ENCODE assay signal across 8 cellular contexts in the genomic region with DNA sequence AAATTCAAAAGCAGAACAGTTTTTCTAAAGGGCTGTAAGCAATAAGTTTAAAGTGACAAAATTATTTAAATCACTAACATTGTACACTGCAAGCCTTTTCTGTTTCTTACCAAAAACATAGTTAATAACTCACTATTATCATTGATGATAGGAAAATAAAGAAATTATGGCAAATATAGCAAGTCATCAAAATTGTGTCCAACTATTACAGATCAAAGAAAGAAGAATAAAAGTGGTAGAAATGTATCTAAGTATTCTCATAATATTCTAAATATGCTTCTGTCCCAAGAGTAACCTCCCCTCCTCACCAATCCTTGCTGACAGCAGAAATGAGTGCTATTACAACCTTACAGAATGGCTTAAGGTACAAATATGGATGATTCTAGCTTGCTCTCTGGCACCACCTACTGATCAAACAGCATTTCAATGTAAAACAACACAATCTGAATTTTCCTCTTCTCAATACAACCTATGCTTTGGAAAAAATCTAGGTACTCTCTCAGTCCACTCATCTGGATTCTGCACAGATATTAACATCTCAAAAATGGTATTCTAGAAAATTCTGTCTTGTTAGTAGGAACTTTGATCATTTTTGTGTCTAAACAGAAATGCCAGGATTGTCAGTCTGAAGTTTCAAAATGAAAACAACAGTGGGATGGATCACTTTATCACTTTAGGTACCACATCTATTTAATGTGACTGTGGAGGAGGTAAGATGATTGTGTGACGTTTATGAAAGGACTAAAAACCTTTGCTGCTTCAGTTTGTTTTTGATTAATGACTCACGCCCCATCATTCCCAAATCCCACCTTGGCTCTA. TPM values are rescaled to one million over a fixed set of nuclear protein-coding genes. Genes with fewer than 3 reads are reported as not detected.
DNase-seq lines count a peak whose midpoint lies in the region; ATAC-seq and TF ChIP-seq lines count a peak whose summit lies in the region.

No MANE protein-coding gene starts in this region.

- no peaks in the 10 kb centered on the region for H3K4me1 ChIP-seq in uterus

- H3K27me3 Mint-ChIP-seq in MCF 10A (ENCODE audit: insufficient read depth, unreplicated experiment): no peaks in the 10 kb centered on the region

- H3K36me3 Mint-ChIP-seq in MCF 10A (ENCODE audit: insufficient read depth, unreplicated experiment): peaks cover 29% of the 10 kb centered on the region

- no TSS peak for BruUV-seq in MCF 10A (replicated peaks; lab: Mats Ljungman, UMichigan)

- no peaks in the 10 kb centered on the region for H3K4me1 Mint-ChIP-seq in MCF 10A (ENCODE audit: insufficient read depth, unreplicated experiment)

- no peaks in the 10 kb centered on the region for H3K36me3 ChIP-seq in uterus

- intact Hi-C loops in MCF 10A (cut with micrococcal nuclease) (loop anchor here (1.0 kb wide), 1 partner anchor 22 kb away; no protein-coding TSS in a partner anchor), uterus (cut with DNase I; ENCODE audit: low total_unique reads) (no loop called here)

- POLR2A ChIA-PET in MCF 10A (lab: Yijun Ruan, JAX): interaction anchor here (0.9 kb wide), 1 partner anchor 9 kb away, joined by 6 read pairs; no protein-coding TSS in a partner anchor

- H3K27ac ChIP-seq in uterus: no peak overlapping the region

- ATAC-seq in HG02642 (IDR thresholded peaks at IDR 0.05; ENCODE audit: poor library complexity, unreplicated experiment) (peak; percentile 43), HG02571 (IDR thresholded peaks at IDR 0.05; ENCODE audit: unreplicated experiment) (no peak)

- H3K27ac Mint-ChIP-seq in MCF 10A (ENCODE audit: low read depth, unreplicated experiment): no peak overlapping the region

- no peaks in the 10 kb centered on the region for H3K9me3 Mint-ChIP-seq in MCF 10A (ENCODE audit: unreplicated experiment)

- no peaks in the 10 kb centered on the region for H3K9me3 ChIP-seq in uterus

- no peak overlapping the region for H3K4me3 ChIP-seq in uterus

- CTCF ChIA-PET in MCF 10A (lab: Yijun Ruan, JAX): interaction anchor here (0.6 to 8.3 kb wide), 28 partner anchors 9 to 1397 kb away, joined by 3 to 86 read pairs (median 4); a partner anchor contains a TSS

- DNase-seq in activated T-cell treated with anti-CD3 and anti-CD28 coated beads for 4 hours: peak; percentile 4
- DNase-seq in activated T-cell treated with anti-CD3 and anti-CD28 coated beads, Interleukin-2, amount 50 U/mL, for 48 hours: no peak
- DNase-seq in NCI-H69 (lab: John Stamatoyannopoulos, UW): peak; percentile 42
- peak; percentile 57 for DNase-seq in MCF 10A (ENCODE audit: unreplicated experiment)
- peak; percentile 75 for DNase-seq in left kidney (ENCODE audit: low read depth, low spot score)
- DNase-seq in uterus: no peak

- TF ChIP-seq CTCF in MCF 10A (IDR thresholded peaks at IDR 0.05; ENCODE audit: unreplicated experiment) (peak; percentile 68), uterus (IDR thresholded peaks at IDR 0.05) (peak; percentile 53 to 69 (median 60))

- H3K27me3 ChIP-seq in uterus: no peaks in the 10 kb centered on the region

- no peak for TF ChIP-seq POLR2A in uterus (IDR thresholded peaks at IDR 0.05)

- no peak overlapping the region for H3K4me3 Mint-ChIP-seq in MCF 10A (ENCODE audit: unreplicated experiment)

RNA-seq across cellular contexts. Expression of a gene that starts 40.9 kb away (rescaled TPM):
- total RNA-seq in MCF 10A (2022) (13.0 and 13.8 TPM in 2 replicates), uterus (10 to 100 TPM in 2 of 4 donors, 1 to 10 TPM in 2; 5.4 to 23.4 (median 11.2) TPM)

Comparison
In these comparisons a context has a peak if more than half of its experiments do, and no peak if none do; other contexts are left out.
1. DNase-seq: peak in activated T-cell treated with anti-CD3 and anti-CD28 coated beads for 4 hours (single experiment), NCI-H69 (single experiment), MCF 10A (single experiment) and left kidney (single experiment); none in activated T-cell treated with anti-CD3 and anti-CD28 coated beads, Interleukin-2, amount 50 U/mL, for 48 hours (0 of 2) and uterus (0 of 2).